12 cellular contexts compared by ENCODE assay signal in the genomic region with DNA sequence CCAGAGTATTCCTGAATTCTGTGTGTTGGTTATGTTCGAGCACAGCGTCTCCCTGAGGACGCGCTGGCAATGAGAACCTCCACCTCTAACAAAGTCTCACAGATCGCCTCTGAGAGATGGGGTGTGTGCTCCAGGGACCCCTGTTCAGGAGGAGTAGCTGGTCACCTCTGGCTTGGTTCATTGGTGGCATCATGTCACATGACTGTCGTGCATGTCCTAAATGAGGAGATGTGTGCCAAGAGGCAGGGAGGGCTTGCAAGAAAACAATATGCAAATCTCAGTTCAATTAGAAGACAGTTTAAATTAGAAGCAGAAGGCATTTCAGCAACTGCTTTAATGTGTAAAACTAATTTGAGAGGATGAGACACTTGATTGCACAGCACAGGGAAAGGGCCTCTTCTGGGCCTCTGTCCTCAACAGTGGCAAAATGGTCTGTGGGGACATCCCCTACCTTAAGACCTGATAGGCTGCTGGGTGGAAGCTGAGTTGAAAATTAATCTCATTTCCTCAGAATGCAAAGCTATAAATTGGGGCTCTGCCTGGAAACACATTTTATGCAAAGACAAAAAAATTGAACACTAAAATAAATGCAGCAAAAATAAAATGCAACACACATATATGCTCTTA. TPM values are rescaled to one million over a fixed set of nuclear protein-coding genes. Genes with fewer than 3 reads are reported as not detected.
DNase-seq lines count a peak whose midpoint lies in the region; ATAC-seq and TF ChIP-seq lines count a peak whose summit lies in the region.
"Had no signal": no experiment of that assay in that cellular context is flagged by ENCODE, and none has a peak within 500 bp of the region (broad histone marks: within the 10 kb centered on the region; RNA-seq: fewer than 3 reads in every experiment).

No MANE protein-coding gene starts in this region.

- H3K4me3 Mint-ChIP-seq in T-helper 2 cell treated with Interferon-gamma antibody and Interleukin-4, amounts not matched to agents 5 μg/mL and 100 μg/mL, for 36 hours, result no peak overlapping the region
- H3K4me3 Mint-ChIP-seq in glutamatergic neuron (ENCODE audit: unreplicated experiment), result no peak overlapping the region

- no peaks in the 10 kb centered on the region for H3K27me3 ChIP-seq in adrenal gland
- no peaks in the 10 kb centered on the region for H3K27me3 ChIP-seq in stomach
- no peaks in the 10 kb centered on the region for H3K27me3 ChIP-seq in transverse colon
- H3K27me3 ChIP-seq: cardiac muscle cell had no signal

- peaks cover 14 to 66% of the 10 kb centered on the region in 2 donors for H3K4me1 ChIP-seq in adrenal gland (replicated peaks in 1 of 2)
- H3K4me1 ChIP-seq in stomach, result peaks cover 23 to 56% (median 43%) of the 10 kb centered on the region in 4 donors
- H3K4me1 ChIP-seq in transverse colon, result peaks cover 21 to 40% (median 25%) of the 10 kb centered on the region in 4 donors

- H3K4me3 ChIP-seq in adrenal gland, result no peak overlapping the region
- H3K4me3 ChIP-seq in stomach, result no peak overlapping the region
- H3K4me3 ChIP-seq in transverse colon, result no peak overlapping the region
- H3K4me3 ChIP-seq: cardiac muscle cell had no signal

- H3K36me3 Mint-ChIP-seq in T-helper 2 cell treated with Interferon-gamma antibody and Interleukin-4, amounts not matched to agents 5 μg/mL and 100 μg/mL, for 36 hours (ENCODE audit: low read depth), result peaks cover 3% of the 10 kb centered on the region
- peaks cover 4% of the 10 kb centered on the region for H3K36me3 Mint-ChIP-seq in glutamatergic neuron (ENCODE audit: unreplicated experiment)

- H3K4me1 Mint-ChIP-seq in T-helper 2 cell treated with Interferon-gamma antibody and Interleukin-4, amounts not matched to agents 5 μg/mL and 100 μg/mL, for 36 hours (ENCODE audit: low read depth), result peaks cover 21% of the 10 kb centered on the region
- H3K4me1 Mint-ChIP-seq in glutamatergic neuron (ENCODE audit: low read depth, unreplicated experiment), result peaks cover 11% of the 10 kb centered on the region

- TF ChIP-seq POLR2A in adrenal gland (IDR thresholded peaks at IDR 0.05) (no peak), stomach (IDR thresholded peaks at IDR 0.05) (no peak), transverse colon (IDR thresholded peaks at IDR 0.05) (no peak)

- no peaks in the 10 kb centered on the region for H3K9me3 Mint-ChIP-seq in T-helper 2 cell treated with Interferon-gamma antibody and Interleukin-4, amounts not matched to agents 5 μg/mL and 100 μg/mL, for 36 hours
- H3K9me3 Mint-ChIP-seq in glutamatergic neuron (ENCODE audit: unreplicated experiment), result no peaks in the 10 kb centered on the region

- H3K27ac ChIP-seq in adrenal gland (peak overlapping the region in 3 of 5 donors; percentile 52 to 66 (median 53)), stomach (peak overlapping the region in 3 of 5 donors; percentile 30 to 64 (median 63)), transverse colon (peak overlapping the region in 2 of 4 donors; percentile 4 to 72)
- H3K27ac ChIP-seq: cardiac muscle cell had no signal

- TF ChIP-seq EP300 in stomach (IDR thresholded peaks at IDR 0.05) (no peak), transverse colon (IDR thresholded peaks at IDR 0.05; ENCODE audit: low read depth) (no peak)

- intact Hi-C loops in adrenal gland (cut with DNase I) (no loop called here), stomach (cut with DNase I; ENCODE audit: low total_unique reads) (no loop called here), transverse colon (cut with DNase I; ENCODE audit: low total_unique reads) (no loop called here)

- WGBS in adrenal gland, 4 donors, result 90 to 97% (median 94%) methylated on average over 6 of the region's 6 CpGs
- 92 to 97% (median 95%) methylated on average over 5 to 6 of the region's 6 CpGs for WGBS in stomach, 5 donors
- 79 to 100% methylated on average over 1 to 6 of the region's 6 CpGs for WGBS in transverse colon (ENCODE audit: low coverage in 1 of 2), 2 donors

- H3K27me3 Mint-ChIP-seq in T-helper 2 cell treated with Interferon-gamma antibody and Interleukin-4, amounts not matched to agents 5 μg/mL and 100 μg/mL, for 36 hours (ENCODE audit: low read depth), result peaks cover 1% of the 10 kb centered on the region
- peaks cover 3% of the 10 kb centered on the region for H3K27me3 Mint-ChIP-seq in glutamatergic neuron (ENCODE audit: unreplicated experiment)

- no peaks in the 10 kb centered on the region for H3K36me3 ChIP-seq in adrenal gland (replicated peaks in 1 of 2)
- no peaks in the 10 kb centered on the region for H3K36me3 ChIP-seq in stomach
- H3K36me3 ChIP-seq in transverse colon, result no peaks in the 10 kb centered on the region
- H3K36me3 ChIP-seq: cardiac muscle cell had no signal

- in situ Hi-C loops in transverse colon (cut with MboI; ENCODE audit: low pct_ligation_motif_present in 1 of 4, low pct_unique_long_range_greater_than_20kb in 1 of 4, low sequenced_read_pairs in 3 of 4), result loop anchor here in 1 of 4 donors (10.0 kb wide), 1 partner anchor 160 kb away; no protein-coding TSS in a partner anchor

- H3K27ac Mint-ChIP-seq in T-helper 2 cell treated with Interferon-gamma antibody and Interleukin-4, amounts not matched to agents 5 μg/mL and 100 μg/mL, for 36 hours, result no peak overlapping the region
- H3K27ac Mint-ChIP-seq in glutamatergic neuron (ENCODE audit: unreplicated experiment), result no peak overlapping the region

- TF ChIP-seq CTCF in adrenal gland (IDR thresholded peaks at IDR 0.05) (no peak), stomach (IDR thresholded peaks at IDR 0.05) (no peak), transverse colon (IDR thresholded peaks at IDR 0.05) (no peak), glutamatergic neuron (IDR thresholded peaks at IDR 0.05; ENCODE audit: partially characterized antibody, unreplicated experiment) (no peak)

- peak; percentile 79 for ATAC-seq in GM19043 (IDR thresholded peaks at IDR 0.05; ENCODE audit: low read depth, unreplicated experiment)
- ATAC-seq in HG02840 (IDR thresholded peaks at IDR 0.05; ENCODE audit: low FRiP score, unreplicated experiment), result peak; percentile 43

- H3K9me3 ChIP-seq in adrenal gland (replicated peaks in 1 of 3) (no peaks in the 10 kb centered on the region), stomach (no peaks in the 10 kb centered on the region), transverse colon (no peaks in the 10 kb centered on the region)

- DNase-seq in adrenal gland (no peak), stomach (no peak), NOMO-1 treated with dmso at 0.1 percent for 144 hours (lab: John Stamatoyannopoulos, UW; ENCODE audit: unreplicated experiment) (no peak), transverse colon (no peak), glutamatergic neuron (no peak)
- no peak for DNase-seq in T-helper 2 cell treated with Interferon-gamma antibody and Interleukin-4, amounts not matched to agents 5 μg/mL and 100 μg/mL, for 36 hours (ENCODE audit: low spot score)
- DNase-seq: activated T-cell treated with anti-CD3 and anti-CD28 coated beads, Interleukin-2, amount 50 U/mL, for 48 hours; DMS79; NCI-H1694 treated with DMSO at 0.1 percent for 48 hours had no signal

RNA-seq across cellular contexts. Expression of a gene that starts 54.6 kb away (rescaled TPM):
- total RNA-seq in adrenal gland, result 10 to 100 TPM; 20.0 to 85.5 (median 44.6) TPM
- polyA plus RNA-seq in adrenal gland, result 10 to 100 TPM; 20.7 to 27.5 (median 22.0) TPM
- total RNA-seq in stomach, result 100 to 1,000 TPM in 1 of 5 donors, 10 to 100 TPM in 4; 46.7 to 156 (median 71.6) TPM
- polyA plus RNA-seq in stomach, result 10 to 100 TPM in 2 of 3 donors, 1 to 10 TPM in 1; 3.6 to 24.4 (median 13.8) TPM
- total RNA-seq in transverse colon, result 100 to 1,000 TPM in 2 of 4 donors, 10 to 100 TPM in 2; 85.1 to 612 (median 228) TPM
- total RNA-seq in glutamatergic neuron (ENCODE audit: unreplicated experiment), result 7.4 TPM
